ENCODE assay signal across 8 cellular contexts in genomic region chr7:106071356-106071998, GRCh38. TPM values are rescaled to one million over a fixed set of nuclear protein-coding genes. Genes with fewer than 3 reads are reported as not detected.
DNase-seq lines count a peak whose midpoint lies in the region; ATAC-seq and TF ChIP-seq lines count a peak whose summit lies in the region.

No MANE protein-coding gene starts in this region.

- BruUV-seq in mammary epithelial cell (replicated peaks; lab: Mats Ljungman, UMichigan): no TSS peak

- H3K36me3 ChIP-seq in CD4-positive, CD25-positive, alpha-beta regulatory T cell (ENCODE audit: control insufficient read depth, insufficient read depth, low read length): no peaks in the 10 kb centered on the region
- H3K36me3 ChIP-seq in SK-N-SH (replicated peaks in 1 of 2; ENCODE audit: control insufficient read depth in 1 of 2, insufficient read depth in 2 of 2, low read length in 1 of 2) (no peaks in the 10 kb centered on the region), mammary epithelial cell (ENCODE audit: insufficient read depth, low read length) (no peaks in the 10 kb centered on the region)

- H4K20me1 ChIP-seq in SK-N-SH (ENCODE audit: insufficient read depth) (no peaks in the 10 kb centered on the region), mammary epithelial cell (ENCODE audit: insufficient read depth, low read length) (no peaks in the 10 kb centered on the region)

- peak in 2 of 3 donors; percentile 69 to 92 for DNase-seq in CD4-positive, CD25-positive, alpha-beta regulatory T cell
- DNase-seq in GM19240 (ENCODE audit: insufficient read length, low spot score) (peak; percentile 74), SK-N-SH (peak; percentile 49), mammary epithelial cell (no peak), occipital lobe (lab: John Stamatoyannopoulos, UW) (no peak), NCI-H1105 (lab: John Stamatoyannopoulos, UW) (no peak)
- DNase-seq in natural killer cell treated with Interleukin-12 subunit alpha and Interleukin-12 subunit beta and Interleukin-15 and Interleukin-18, amount 100 ng/mL, for 72 hours (ENCODE audit: low spot score): peak; percentile 78

- TF ChIP-seq RAD21 in SK-N-SH (IDR thresholded peaks at IDR 0.05; ENCODE audit: low read length): no peak

- CTCF ChIA-PET in SK-N-SH (lab: Yijun Ruan, JAX): interaction anchor here (0.7 to 9.0 kb wide), 17 partner anchors 9 to 673 kb away, joined by 3 to 109 read pairs (median 5); partner anchors contain the start of gene SYPL1
- CTCF ChIA-PET in mammary epithelial cell (lab: Charles Lee; ENCODE audit: low non-redundant PET): no interaction called here

- no peak overlapping the region for H3K9ac ChIP-seq in SK-N-SH
- no peak overlapping the region for H3K9ac ChIP-seq in mammary epithelial cell (ENCODE audit: insufficient read depth, low read length)

- POLR2A ChIA-PET in SK-N-SH (lab: Yijun Ruan, JAX): interaction anchor here (1.4 to 1.5 kb wide), 4 partner anchors 11 to 80 kb away, joined by 3 to 10 read pairs (median 6); partner anchors contain the start of gene SYPL1

- 92% methylated on average over 9 of the region's 9 CpGs for WGBS in SK-N-SH (ENCODE audit: low lambda C conversion rate)
- WGBS in mammary epithelial cell (ENCODE audit: low coverage, missing lambda C conversion rate): 50% methylated on average over 9 of the region's 9 CpGs

- H2AFZ ChIP-seq in SK-N-SH (ENCODE audit: low read depth): no peak overlapping the region
- peak overlapping the region; percentile 53 for H2AFZ ChIP-seq in mammary epithelial cell (ENCODE audit: low read depth, low read length)

- intact Hi-C loops in mammary epithelial cell (cut with micrococcal nuclease): no loop called here

- H3K27ac ChIP-seq in CD4-positive, CD25-positive, alpha-beta regulatory T cell (ENCODE audit: insufficient read depth, low read length, poor library complexity, severe bottlenecking): peak overlapping the region; percentile 85
- H3K27ac ChIP-seq in SK-N-SH (ENCODE audit: low read depth in 2 of 2, low read length in 1 of 2) (peak overlapping the region in 1 of 2 experiments; percentile 81; a peak in 2 of 4 replicates), mammary epithelial cell (ENCODE audit: insufficient read depth, low read depth, low read length) (peak overlapping the region; percentile 48)

- dilution Hi-C loops in mammary epithelial cell (cut with HindIII; ENCODE audit: low sequenced_read_pairs): loop anchor here (5.0 kb wide), 1 partner anchor 76 kb away; no protein-coding TSS in a partner anchor

- H3K36me3 Mint-ChIP-seq in CD4-positive, CD25-positive, alpha-beta regulatory T cell: no peaks in the 10 kb centered on the region
- no peaks in the 10 kb centered on the region for H3K36me3 Mint-ChIP-seq in natural killer cell treated with Interleukin-12 subunit alpha and Interleukin-12 subunit beta and Interleukin-15 and Interleukin-18, amount 100 ng/mL, for 72 hours

- H3K9me2 ChIP-seq in SK-N-SH: no peaks in the 10 kb centered on the region

- peak; percentile 99 for ATAC-seq in CD4-positive, CD25-positive, alpha-beta regulatory T cell (ENCODE audit: low read depth in 2 of 2)
- peak; percentile 97 for ATAC-seq in HG03342 (IDR thresholded peaks at IDR 0.05; ENCODE audit: unreplicated experiment)
- ATAC-seq in natural killer cell treated with Interleukin-12 subunit alpha and Interleukin-12 subunit beta and Interleukin-15 and Interleukin-18, amount 100 ng/mL, for 72 hours: peak; percentile 97 to 99

- TF ChIP-seq CTCF in SK-N-SH (IDR thresholded peaks at IDR 0.05) (no peak), mammary epithelial cell (conservative IDR thresholded peaks at IDR 0.05 in 1 of 2, IDR thresholded peaks at IDR 0.05 in 1 of 2; ENCODE audit: extremely low read depth in 1 of 2, insufficient read depth in 1 of 2, low read depth in 1 of 2, low read length in 2 of 2) (no peak)

- H3K4me2 ChIP-seq in SK-N-SH (no peak overlapping the region), mammary epithelial cell (ENCODE audit: insufficient read depth, low read depth, low read length) (peak overlapping the region; percentile 16)

- peak overlapping the region; percentile 77 for H3K4me3 ChIP-seq in CD4-positive, CD25-positive, alpha-beta regulatory T cell (ENCODE audit: low read depth, low read length)
- no peak overlapping the region for H3K4me3 ChIP-seq in SK-N-SH (ENCODE audit: low read depth in 2 of 2, low read length in 1 of 2)
- no peak overlapping the region for H3K4me3 ChIP-seq in mammary epithelial cell (replicated peaks in 1 of 3; ENCODE audit: insufficient read depth in 1 of 3, low read depth in 2 of 3, low read length in 3 of 3)

- H3K4me3 Mint-ChIP-seq in CD4-positive, CD25-positive, alpha-beta regulatory T cell: peak overlapping the region; percentile 62 to 83 (median 79)
- H3K4me3 Mint-ChIP-seq in natural killer cell treated with Interleukin-12 subunit alpha and Interleukin-12 subunit beta and Interleukin-15 and Interleukin-18, amount 100 ng/mL, for 72 hours: peak overlapping the region; percentile 82

- no peaks in the 10 kb centered on the region for H3K9me3 Mint-ChIP-seq in CD4-positive, CD25-positive, alpha-beta regulatory T cell
- no peaks in the 10 kb centered on the region for H3K9me3 Mint-ChIP-seq in natural killer cell treated with Interleukin-12 subunit alpha and Interleukin-12 subunit beta and Interleukin-15 and Interleukin-18, amount 100 ng/mL, for 72 hours

- no peak for TF ChIP-seq EP300 in SK-N-SH (IDR thresholded peaks at IDR 0.05; ENCODE audit: borderline replicate concordance in 1 of 2, low read depth in 1 of 2, low read length in 1 of 2)

- no peaks in the 10 kb centered on the region for H3K79me2 ChIP-seq in SK-N-SH (ENCODE audit: insufficient read depth)
- no peaks in the 10 kb centered on the region for H3K79me2 ChIP-seq in mammary epithelial cell (ENCODE audit: insufficient read depth, low read length)

- H3F3A ChIP-seq in SK-N-SH (replicated peaks; ENCODE audit: insufficient read depth): no peaks in the 10 kb centered on the region

- no peaks in the 10 kb centered on the region for H3K27me3 Mint-ChIP-seq in CD4-positive, CD25-positive, alpha-beta regulatory T cell
- H3K27me3 Mint-ChIP-seq in natural killer cell treated with Interleukin-12 subunit alpha and Interleukin-12 subunit beta and Interleukin-15 and Interleukin-18, amount 100 ng/mL, for 72 hours: peaks cover 22 to 28% of the 10 kb centered on the region in 2 donors

- in situ Hi-C loops in mammary epithelial cell (cut with MboI; ENCODE audit: low sequenced_read_pairs in 2 of 2): no loop called here

- H3K4me1 ChIP-seq in CD4-positive, CD25-positive, alpha-beta regulatory T cell (ENCODE audit: control insufficient read depth, insufficient read depth, low read length, poor library complexity, severe bottlenecking): peaks cover 21% of the 10 kb centered on the region
- peaks cover 20 to 61% of the 10 kb centered on the region in 2 experiments for H3K4me1 ChIP-seq in SK-N-SH (ENCODE audit: control insufficient read depth in 1 of 2, insufficient read depth in 2 of 2, low read depth in 1 of 2, low read length in 1 of 2)
- peaks cover 55% of the 10 kb centered on the region for H3K4me1 ChIP-seq in mammary epithelial cell (ENCODE audit: insufficient read depth, low read length)

- H3K27ac Mint-ChIP-seq in CD4-positive, CD25-positive, alpha-beta regulatory T cell: peak overlapping the region; percentile 97 to 99 (median 97)
- H3K27ac Mint-ChIP-seq in natural killer cell treated with Interleukin-12 subunit alpha and Interleukin-12 subunit beta and Interleukin-15 and Interleukin-18, amount 100 ng/mL, for 72 hours: peak overlapping the region; percentile 80 to 87

- peaks cover 19 to 62% (median 34%) of the 10 kb centered on the region in 4 donors for H3K4me1 Mint-ChIP-seq in CD4-positive, CD25-positive, alpha-beta regulatory T cell
- peaks cover 32 to 34% of the 10 kb centered on the region in 2 donors for H3K4me1 Mint-ChIP-seq in natural killer cell treated with Interleukin-12 subunit alpha and Interleukin-12 subunit beta and Interleukin-15 and Interleukin-18, amount 100 ng/mL, for 72 hours (ENCODE audit: low read depth in 2 of 2)

- H3K27me3 ChIP-seq in CD4-positive, CD25-positive, alpha-beta regulatory T cell (ENCODE audit: control insufficient read depth, insufficient read depth, low read length): no peaks in the 10 kb centered on the region
- H3K27me3 ChIP-seq in SK-N-SH (ENCODE audit: insufficient read depth) (no peaks in the 10 kb centered on the region), mammary epithelial cell (ENCODE audit: insufficient read depth, low read length) (no peaks in the 10 kb centered on the region)

- no peaks in the 10 kb centered on the region for H3K9me3 ChIP-seq in CD4-positive, CD25-positive, alpha-beta regulatory T cell (ENCODE audit: control insufficient read depth in 2 of 2, low read length in 2 of 2)
- no peaks in the 10 kb centered on the region for H3K9me3 ChIP-seq in SK-N-SH
- no peaks in the 10 kb centered on the region for H3K9me3 ChIP-seq in mammary epithelial cell (replicated peaks; ENCODE audit: insufficient read depth, low read length)

TF ChIP-seq in SK-N-SH, 30 proteins besides CTCF, POLR2A, EP300 and RAD21 (continues in another document):
- TF ChIP-seq PBX3 (IDR thresholded peaks at IDR 0.05) (no peak), USF1 (IDR thresholded peaks at IDR 0.05; ENCODE audit: borderline replicate concordance, low read depth) (no peak)

RNA-seq across cellular contexts. Expression of gene SYPL1, which starts 40.6 kb away (rescaled TPM):
- 37.8 TPM for total RNA-seq in CD4-positive, CD25-positive, alpha-beta regulatory T cell
- polyA plus RNA-seq in CD4-positive, CD25-positive, alpha-beta regulatory T cell: 10 to 100 TPM; 56.7 to 80.7 (median 69.8) TPM
- polyA plus RNA-seq in SK-N-SH (2012; rRNA removed) (72.4 and 98.7 TPM in 2 replicates), mammary epithelial cell (131 TPM)
- polyA plus RNA-seq in SK-N-SH (2012; cell fraction: cytosol; rRNA removed): 120 and 138 TPM in 2 replicates
- 14.7 and 39.4 TPM in 2 replicates for polyA plus RNA-seq in SK-N-SH (2012; cell fraction: nucleus; rRNA removed)
- total RNA-seq in mammary epithelial cell (100 to 1,000 TPM in 1 of 2 donors, 10 to 100 TPM in 1; 74.3 to 124 TPM), occipital lobe (52.4 TPM)
- polyA minus RNA-seq in mammary epithelial cell: 278 TPM
- total RNA-seq in natural killer cell treated with Interleukin-12 subunit alpha and Interleukin-12 subunit beta and Interleukin-15 and Interleukin-18, amount 100 ng/mL, for 72 hours: 10 to 100 TPM; 11.7 to 19.8 TPM

Comparison
In these comparisons a context has a peak if more than half of its experiments do, and no peak if none do; other contexts are left out.
1. DNase-seq: peak in CD4-positive, CD25-positive, alpha-beta regulatory T cell (2 of 3), GM19240 (single experiment), SK-N-SH (single experiment) and natural killer cell treated with Interleukin-12 subunit alpha and Interleukin-12 subunit beta and Interleukin-15 and Interleukin-18, amount 100 ng/mL, for 72 hours (single experiment); none in mammary epithelial cell (single experiment), occipital lobe (single experiment) and NCI-H1105 (single experiment).
2. Peak in every context shown above with its lines, with median percentiles within 50 percentile points of each other: ATAC-seq.